Comparison of ENCODE assay signal across 10 cellular contexts in genomic region chr10:61751599-61751998, GRCh38.
DNase-seq lines count a peak whose midpoint lies in the region; ATAC-seq and TF ChIP-seq lines count a peak whose summit lies in the region.
"Had no signal": no experiment of that assay in that cellular context is flagged by ENCODE, and none has a peak within 500 bp of the region (broad histone marks: within the 10 kb centered on the region; RNA-seq: fewer than 3 reads in every experiment).

No MANE protein-coding gene starts in this region.

- DNase-seq in Calu3 (no peak), Panc1 (ENCODE audit: low read depth, low spot score) (no peak), mesenchymal stem cell (no peak), GM10248 (ENCODE audit: extremely low spot score) (no peak)
- DNase-seq in stimulated activated CD8-positive, alpha-beta memory T cell treated with anti-CD3 and anti-CD28 coated beads, Interleukin-4, amount 100 ng/mL, for 48 hours = no peak
- DNase-seq in stimulated activated CD4-positive, alpha-beta T cell treated with anti-CD3 and anti-CD28 coated beads, Interleukin-1b, Interleukin-23, amount 100 ng/mL, for 48 hours = no peak
- no peak for DNase-seq in stimulated activated CD4-positive, alpha-beta T cell treated with anti-CD3 and anti-CD28 coated beads, Interleukin-4, amount 100 ng/mL, for 4 hours

- no peak overlapping the region for H4K8ac ChIP-seq in mesenchymal stem cell (ENCODE audit: low read length)

- H3K27ac ChIP-seq in Panc1 (ENCODE audit: low read length) (peak overlapping the region; percentile 94), mesenchymal stem cell (ENCODE audit: low read length, poor library complexity, severe bottlenecking) (peak overlapping the region; percentile 84)
- H3K27ac ChIP-seq: HL-60, VCaP had no signal

- H2BK120ac ChIP-seq in mesenchymal stem cell (ENCODE audit: low read depth, low read length) = no peak overlapping the region

- no peaks in the 10 kb centered on the region for H3K27me3 ChIP-seq in Panc1 (ENCODE audit: control insufficient read depth, insufficient read depth, low read length)
- H3K27me3 ChIP-seq in mesenchymal stem cell (ENCODE audit: control insufficient read depth in 1 of 2, insufficient read depth in 1 of 2, low read length in 2 of 2) = no peaks in the 10 kb centered on the region

- POLR2A ChIA-PET in Panc1 (lab: Charles Lee) = no interaction called here
- POLR2A ChIA-PET in GM10248 (lab: Yijun Ruan, JAX) = no interaction called here

- H4K91ac ChIP-seq in mesenchymal stem cell (ENCODE audit: low read length) = no peak overlapping the region

- H3K9me3 ChIP-seq in Panc1 (ENCODE audit: control insufficient read depth, insufficient read depth, low read depth, low read length) (no peaks in the 10 kb centered on the region), mesenchymal stem cell (ENCODE audit: control insufficient read depth, low read length) (no peaks in the 10 kb centered on the region)

- intact Hi-C loops in Calu3 (cut with micrococcal nuclease; ENCODE audit: unreplicated experiment) = loop anchor here (1.0 to 5.0 kb wide), 4 partner anchors 68 to 286 kb away; partner anchors contain the start of gene ARID5B
- intact Hi-C loops in Panc1 (cut with micrococcal nuclease; ENCODE audit: unreplicated experiment) = loop anchor here (5.0 kb wide), 1 partner anchor 146 kb away; no protein-coding TSS in a partner anchor

- H3K9me3 Mint-ChIP-seq in Calu3 (ENCODE audit: low read depth, unreplicated experiment) = no peaks in the 10 kb centered on the region

- H3K4me2 ChIP-seq in mesenchymal stem cell (ENCODE audit: low read length, poor library complexity, severe bottlenecking) = no peak overlapping the region

- BruUV-seq in Calu3 (replicated peaks; lab: Mats Ljungman, UMichigan) (TSS peak; percentile 64), Panc1 (replicated peaks; lab: Mats Ljungman, UMichigan) (no TSS peak)

- H2AFZ ChIP-seq in mesenchymal stem cell (ENCODE audit: low read depth, low read length) = no peak overlapping the region

- no peak overlapping the region for H2BK15ac ChIP-seq in mesenchymal stem cell (ENCODE audit: low read depth, poor library complexity, severe bottlenecking)

- H3K79me1 ChIP-seq in mesenchymal stem cell (replicated peaks; ENCODE audit: low read length, poor library complexity, severe bottlenecking) = no peaks in the 10 kb centered on the region

- H3K36me3 Mint-ChIP-seq in Calu3 (ENCODE audit: insufficient read depth, unreplicated experiment) = no peaks in the 10 kb centered on the region

- H3K36me3 ChIP-seq in Panc1 (ENCODE audit: control insufficient read depth, insufficient read depth, low read length) = no peaks in the 10 kb centered on the region
- H3K36me3 ChIP-seq in mesenchymal stem cell (ENCODE audit: control insufficient read depth in 1 of 2, insufficient read depth in 2 of 2, low read depth in 1 of 2, low read length in 2 of 2) = no peaks in the 10 kb centered on the region

- peak overlapping the region; percentile 46 for H3K9ac ChIP-seq in mesenchymal stem cell (ENCODE audit: low read length)

- 5% methylated on average over 1 of the region's 3 CpGs for WGBS in mesenchymal stem cell

- peak overlapping the region; percentile 58 for H3K4me3 Mint-ChIP-seq in Calu3 (ENCODE audit: low read depth, unreplicated experiment)

- peak overlapping the region; percentile 96 for H3K27ac Mint-ChIP-seq in Calu3 (ENCODE audit: unreplicated experiment)

- CTCF ChIA-PET in Calu3 (lab: Charles Lee) (interaction anchor here (0.6 to 3.8 kb wide), 14 partner anchors 10 to 654 kb away, joined by 3 to 78 read pairs (median 6); no protein-coding TSS in a partner anchor), Panc1 (lab: Charles Lee) (interaction anchor here (0.7 to 1.3 kb wide), 2 partner anchors 10 to 105 kb away, joined by 8 to 9 read pairs; no protein-coding TSS in a partner anchor), GM10248 (lab: Yijun Ruan, JAX) (interaction anchor here (0.6 to 4.7 kb wide), 26 partner anchors 8 to 936 kb away, joined by 3 to 33 read pairs (median 4); no protein-coding TSS in a partner anchor)

- peaks cover 54% of the 10 kb centered on the region for H3K4me1 Mint-ChIP-seq in Calu3 (ENCODE audit: low read depth, unreplicated experiment)

- H3K4me3 ChIP-seq in Panc1 (ENCODE audit: low read depth in 2 of 2, low read length in 2 of 2) (no peak overlapping the region), mesenchymal stem cell (ENCODE audit: insufficient read depth in 1 of 2, low read depth in 1 of 2, low read length in 2 of 2) (no peak overlapping the region)

- H3K4me1 ChIP-seq in Panc1 (ENCODE audit: control insufficient read depth, insufficient read depth, low read length) = peaks cover 37% of the 10 kb centered on the region
- H3K4me1 ChIP-seq in mesenchymal stem cell (ENCODE audit: control insufficient read depth, insufficient read depth, low read depth, low read length) = peaks cover 3% of the 10 kb centered on the region

- ATAC-seq in GM21717 (IDR thresholded peaks at IDR 0.05; ENCODE audit: unreplicated experiment) = peak; percentile 4
- ATAC-seq in Panc1 = no peak

- H2BK12ac ChIP-seq in mesenchymal stem cell (ENCODE audit: low read length in 2 of 2) = no peak overlapping the region

- H2AK5ac ChIP-seq in mesenchymal stem cell (ENCODE audit: low read length, severe bottlenecking) = no peak overlapping the region

- no peak overlapping the region for H3K14ac ChIP-seq in mesenchymal stem cell (ENCODE audit: low read length in 2 of 2)

- no peak overlapping the region for H3K23ac ChIP-seq in mesenchymal stem cell (ENCODE audit: low read length in 2 of 2)

- in situ Hi-C loops in Panc1 (cut with HindIII; ENCODE audit: low pct_unique_long_range_greater_than_20kb, low sequenced_read_pairs) = no loop called here

- no peak overlapping the region for H2BK5ac ChIP-seq in mesenchymal stem cell (ENCODE audit: low read depth, low read length, poor library complexity, severe bottlenecking)

- TF ChIP-seq CTCF in Calu3 (IDR thresholded peaks at IDR 0.05; ENCODE audit: unreplicated experiment) = no peak
- no peak for TF ChIP-seq CTCF in Panc1 (IDR thresholded peaks at IDR 0.05)
- TF ChIP-seq CTCF in GM10248 (IDR thresholded peaks at IDR 0.05; ENCODE audit: control extremely low read depth, extremely low read depth, low read depth, missing control alignments) = no peak

- H3K4ac ChIP-seq in mesenchymal stem cell (ENCODE audit: low read depth in 1 of 2, low read length in 2 of 2) = peak overlapping the region in 1 of 2 experiments; percentile 73

- no peak overlapping the region for H3K18ac ChIP-seq in mesenchymal stem cell (ENCODE audit: low read depth in 1 of 2, low read length in 2 of 2)

- no peaks in the 10 kb centered on the region for H3K27me3 Mint-ChIP-seq in Calu3 (ENCODE audit: unreplicated experiment)
